Comparison of ENCODE assay signal across 1 cellular context in genomic region chr6:87277123-87277522, GRCh38.
A peak's percentile ranks its signal among the peaks of the same experiment; 100 is the strongest.
TF ChIP-seq lines count a peak whose summit lies in the region.

No MANE protein-coding gene starts in this region.

TF ChIP-seq in K562, 482 proteins besides CTCF, POLR2A, EP300 and RAD21 (continued from another document):
- TF ChIP-seq ZBTB33 (CRISPR knock-in tag; IDR thresholded peaks at IDR 0.05) (no peak), ZNF830 (CRISPR knock-in tag; IDR thresholded peaks at IDR 0.05) (no peak), SMARCE1 (IDR thresholded peaks at IDR 0.05) (no peak), TGIF2 (CRISPR knock-in tag; IDR thresholded peaks at IDR 0.05) (no peak), NR0B1 (IDR thresholded peaks at IDR 0.05; ENCODE audit: partially characterized antibody) (no peak), HDGF (IDR thresholded peaks at IDR 0.05) (no peak), MCM2 (IDR thresholded peaks at IDR 0.05; ENCODE audit: low read depth) (no peak), RERE (CRISPR knock-in tag; IDR thresholded peaks at IDR 0.05; ENCODE audit: borderline replicate concordance) (no peak), HDAC3 (IDR thresholded peaks at IDR 0.05; ENCODE audit: borderline replicate concordance, partially characterized antibody) (no peak), SMC3 (conservative IDR thresholded peaks at IDR 0.05; ENCODE audit: insufficient read depth, low read depth, low read length) (peak; percentile 60; the same call in 1 of the 2 replicates), PYGO2 (tag; IDR thresholded peaks at IDR 0.05) (no peak), ARID2 (IDR thresholded peaks at IDR 0.05) (peak; percentile 21; the same call in 1 of the 2 replicates), TOE1 (IDR thresholded peaks at IDR 0.05; ENCODE audit: borderline replicate concordance) (no peak), TOE1 (CRISPR knock-in tag; IDR thresholded peaks at IDR 0.05; ENCODE audit: borderline replicate concordance, low read depth) (no peak), KDM1A (IDR thresholded peaks at IDR 0.05) (no peak), STAT5B (CRISPR knock-in tag; IDR thresholded peaks at IDR 0.05) (no peak), LARP7 (IDR thresholded peaks at IDR 0.05) (no peak)
- TF ChIP-seq, protein P1, sequence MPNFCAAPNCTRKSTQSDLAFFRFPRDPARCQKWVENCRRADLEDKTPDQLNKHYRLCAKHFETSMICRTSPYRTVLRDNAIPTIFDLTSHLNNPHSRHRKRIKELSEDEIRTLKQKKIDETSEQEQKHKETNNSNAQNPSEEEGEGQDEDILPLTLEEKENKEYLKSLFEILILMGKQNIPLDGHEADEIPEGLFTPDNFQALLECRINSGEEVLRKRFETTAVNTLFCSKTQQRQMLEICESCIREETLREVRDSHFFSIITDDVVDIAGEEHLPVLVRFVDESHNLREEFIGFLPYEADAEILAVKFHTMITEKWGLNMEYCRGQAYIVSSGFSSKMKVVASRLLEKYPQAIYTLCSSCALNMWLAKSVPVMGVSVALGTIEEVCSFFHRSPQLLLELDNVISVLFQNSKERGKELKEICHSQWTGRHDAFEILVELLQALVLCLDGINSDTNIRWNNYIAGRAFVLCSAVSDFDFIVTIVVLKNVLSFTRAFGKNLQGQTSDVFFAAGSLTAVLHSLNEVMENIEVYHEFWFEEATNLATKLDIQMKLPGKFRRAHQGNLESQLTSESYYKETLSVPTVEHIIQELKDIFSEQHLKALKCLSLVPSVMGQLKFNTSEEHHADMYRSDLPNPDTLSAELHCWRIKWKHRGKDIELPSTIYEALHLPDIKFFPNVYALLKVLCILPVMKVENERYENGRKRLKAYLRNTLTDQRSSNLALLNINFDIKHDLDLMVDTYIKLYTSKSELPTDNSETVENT (CRISPR knock-in tag; IDR thresholded peaks at IDR 0.05) = no peak
- TF ChIP-seq, protein P2, sequence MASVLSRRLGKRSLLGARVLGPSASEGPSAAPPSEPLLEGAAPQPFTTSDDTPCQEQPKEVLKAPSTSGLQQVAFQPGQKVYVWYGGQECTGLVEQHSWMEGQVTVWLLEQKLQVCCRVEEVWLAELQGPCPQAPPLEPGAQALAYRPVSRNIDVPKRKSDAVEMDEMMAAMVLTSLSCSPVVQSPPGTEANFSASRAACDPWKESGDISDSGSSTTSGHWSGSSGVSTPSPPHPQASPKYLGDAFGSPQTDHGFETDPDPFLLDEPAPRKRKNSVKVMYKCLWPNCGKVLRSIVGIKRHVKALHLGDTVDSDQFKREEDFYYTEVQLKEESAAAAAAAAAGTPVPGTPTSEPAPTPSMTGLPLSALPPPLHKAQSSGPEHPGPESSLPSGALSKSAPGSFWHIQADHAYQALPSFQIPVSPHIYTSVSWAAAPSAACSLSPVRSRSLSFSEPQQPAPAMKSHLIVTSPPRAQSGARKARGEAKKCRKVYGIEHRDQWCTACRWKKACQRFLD (CRISPR knock-in tag; IDR thresholded peaks at IDR 0.05) = no peak
- TF ChIP-seq, protein P3, sequence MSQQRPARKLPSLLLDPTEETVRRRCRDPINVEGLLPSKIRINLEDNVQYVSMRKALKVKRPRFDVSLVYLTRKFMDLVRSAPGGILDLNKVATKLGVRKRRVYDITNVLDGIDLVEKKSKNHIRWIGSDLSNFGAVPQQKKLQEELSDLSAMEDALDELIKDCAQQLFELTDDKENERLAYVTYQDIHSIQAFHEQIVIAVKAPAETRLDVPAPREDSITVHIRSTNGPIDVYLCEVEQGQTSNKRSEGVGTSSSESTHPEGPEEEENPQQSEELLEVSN (IDR thresholded peaks at IDR 0.05; ENCODE audit: borderline replicate concordance in 1 of 2, extremely low read depth in 1 of 2, insufficient read depth in 1 of 2, insufficient read length in 1 of 2, low read depth in 1 of 2, low read length in 1 of 2, poor library complexity in 1 of 2, severe bottlenecking in 1 of 2) = no peak
- TF ChIP-seq, protein P4, sequence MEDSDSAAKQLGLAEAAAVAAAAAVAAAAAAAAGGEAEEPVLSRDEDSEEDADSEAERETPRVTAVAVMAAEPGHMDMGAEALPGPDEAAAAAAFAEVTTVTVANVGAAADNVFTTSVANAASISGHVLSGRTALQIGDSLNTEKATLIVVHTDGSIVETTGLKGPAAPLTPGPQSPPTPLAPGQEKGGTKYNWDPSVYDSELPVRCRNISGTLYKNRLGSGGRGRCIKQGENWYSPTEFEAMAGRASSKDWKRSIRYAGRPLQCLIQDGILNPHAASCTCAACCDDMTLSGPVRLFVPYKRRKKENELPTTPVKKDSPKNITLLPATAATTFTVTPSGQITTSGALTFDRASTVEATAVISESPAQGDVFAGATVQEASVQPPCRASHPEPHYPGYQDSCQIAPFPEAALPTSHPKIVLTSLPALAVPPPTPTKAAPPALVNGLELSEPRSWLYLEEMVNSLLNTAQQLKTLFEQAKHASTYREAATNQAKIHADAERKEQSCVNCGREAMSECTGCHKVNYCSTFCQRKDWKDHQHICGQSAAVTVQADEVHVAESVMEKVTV (CRISPR knock-in tag; IDR thresholded peaks at IDR 0.05) = peak; percentile 48
TF ChIP-seq in K562: peak in this region for 3.
